1 cellular context compared by ENCODE assay signal in the genomic region with DNA sequence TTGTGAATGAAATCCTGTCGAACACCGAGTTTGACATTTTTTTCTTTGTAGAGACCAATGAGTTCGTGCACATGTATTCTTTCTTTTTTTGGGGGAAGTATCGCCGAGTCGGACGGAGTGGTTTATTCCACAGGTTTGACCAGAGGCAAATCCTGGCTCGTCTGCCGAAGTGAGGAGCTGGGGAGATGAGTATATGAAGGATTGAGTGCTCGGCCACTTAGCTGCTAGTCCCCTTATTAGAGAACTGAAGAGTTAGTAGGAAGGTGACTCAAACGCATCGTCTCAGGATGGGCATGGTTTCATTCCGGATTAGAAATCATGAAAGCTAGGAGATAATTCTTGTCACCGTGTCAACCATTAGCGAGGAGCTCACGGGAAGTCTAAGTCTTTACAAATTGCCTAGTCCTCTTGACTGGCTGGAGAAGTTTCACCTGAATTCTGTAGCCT.
TF ChIP-seq lines count a peak whose summit lies in the region.

No MANE protein-coding gene starts in this region.

TF ChIP-seq in GM23338, 12 proteins besides CTCF, POLR2A, EP300 and RAD21 (continued from another document):
- TF ChIP-seq, protein P1, sequence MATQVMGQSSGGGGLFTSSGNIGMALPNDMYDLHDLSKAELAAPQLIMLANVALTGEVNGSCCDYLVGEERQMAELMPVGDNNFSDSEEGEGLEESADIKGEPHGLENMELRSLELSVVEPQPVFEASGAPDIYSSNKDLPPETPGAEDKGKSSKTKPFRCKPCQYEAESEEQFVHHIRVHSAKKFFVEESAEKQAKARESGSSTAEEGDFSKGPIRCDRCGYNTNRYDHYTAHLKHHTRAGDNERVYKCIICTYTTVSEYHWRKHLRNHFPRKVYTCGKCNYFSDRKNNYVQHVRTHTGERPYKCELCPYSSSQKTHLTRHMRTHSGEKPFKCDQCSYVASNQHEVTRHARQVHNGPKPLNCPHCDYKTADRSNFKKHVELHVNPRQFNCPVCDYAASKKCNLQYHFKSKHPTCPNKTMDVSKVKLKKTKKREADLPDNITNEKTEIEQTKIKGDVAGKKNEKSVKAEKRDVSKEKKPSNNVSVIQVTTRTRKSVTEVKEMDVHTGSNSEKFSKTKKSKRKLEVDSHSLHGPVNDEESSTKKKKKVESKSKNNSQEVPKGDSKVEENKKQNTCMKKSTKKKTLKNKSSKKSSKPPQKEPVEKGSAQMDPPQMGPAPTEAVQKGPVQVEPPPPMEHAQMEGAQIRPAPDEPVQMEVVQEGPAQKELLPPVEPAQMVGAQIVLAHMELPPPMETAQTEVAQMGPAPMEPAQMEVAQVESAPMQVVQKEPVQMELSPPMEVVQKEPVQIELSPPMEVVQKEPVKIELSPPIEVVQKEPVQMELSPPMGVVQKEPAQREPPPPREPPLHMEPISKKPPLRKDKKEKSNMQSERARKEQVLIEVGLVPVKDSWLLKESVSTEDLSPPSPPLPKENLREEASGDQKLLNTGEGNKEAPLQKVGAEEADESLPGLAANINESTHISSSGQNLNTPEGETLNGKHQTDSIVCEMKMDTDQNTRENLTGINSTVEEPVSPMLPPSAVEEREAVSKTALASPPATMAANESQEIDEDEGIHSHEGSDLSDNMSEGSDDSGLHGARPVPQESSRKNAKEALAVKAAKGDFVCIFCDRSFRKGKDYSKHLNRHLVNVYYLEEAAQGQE (IDR thresholded peaks at IDR 0.05; ENCODE audit: unreplicated experiment) = no peak
